ENCODE assay signal across 7 cellular contexts in genomic region chr11:91091564-91091963, GRCh38.
"Had no signal": no experiment of that assay in that cellular context is flagged by ENCODE, and none has a peak within 500 bp of the region (broad histone marks: within the 10 kb centered on the region; RNA-seq: fewer than 3 reads in every experiment).

No MANE protein-coding gene starts in this region.

- H3K27ac ChIP-seq: GM23248 had no signal

- H3K4me3 ChIP-seq: GM23248 had no signal

- H2AFZ ChIP-seq: GM23248 had no signal

- H3K9ac ChIP-seq: GM23248 had no signal

- DNase-seq: GM23248, GOT3, H9, HCEC 1CT, KBM-7 had no signal

- FAIRE-seq: H54, HTR-8/SVneo had no signal
